30 cellular contexts compared by ENCODE assay signal in genomic region chr13:23735329-23735728, GRCh38.
DNase-seq lines count a peak whose midpoint lies in the region; ATAC-seq, FAIRE-seq and TF ChIP-seq lines count a peak whose summit lies in the region.
"Had no signal": no experiment of that assay in that cellular context is flagged by ENCODE, and none has a peak within 500 bp of the region (broad histone marks: within the 10 kb centered on the region; RNA-seq: fewer than 3 reads in every experiment).

No MANE protein-coding gene starts in this region.

- no peak overlapping the region for H3K4me3 Mint-ChIP-seq in mesothelial cell of epicardium
- H3K4me3 Mint-ChIP-seq: CD14-positive monocyte; CD8-positive, alpha-beta memory T cell had no signal

- no peaks in the 10 kb centered on the region for H3K27me3 Mint-ChIP-seq in mesothelial cell of epicardium (ENCODE audit: low read depth)
- H3K27me3 Mint-ChIP-seq: CD8-positive, alpha-beta memory T cell had no signal

- peak overlapping the region; percentile 6 for H3K27ac Mint-ChIP-seq in mesothelial cell of epicardium
- H3K27ac Mint-ChIP-seq: CD8-positive, alpha-beta memory T cell had no signal

- peaks cover 31% of the 10 kb centered on the region for H3K4me1 Mint-ChIP-seq in mesothelial cell of epicardium
- H3K4me1 Mint-ChIP-seq: CD14-positive monocyte; CD8-positive, alpha-beta memory T cell had no signal

- TF ChIP-seq CTCF in mesothelial cell of epicardium (IDR thresholded peaks at IDR 0.05; ENCODE audit: unreplicated experiment): no peak

- peak; percentile 50 for DNase-seq in DMS53 (lab: John Stamatoyannopoulos, UW)
- no peak for DNase-seq in DMS53 treated with DMSO at 0.1 percent for 48 hours (lab: John Stamatoyannopoulos, UW; ENCODE audit: unreplicated experiment)
- peak; percentile 53 for DNase-seq in SW480 (ENCODE audit: low spot score)
- no peak for DNase-seq in mesothelial cell of epicardium (ENCODE audit: low spot score in 2 of 2, unreplicated experiment in 2 of 2)
- DNase-seq in GM19239 (ENCODE audit: insufficient read length, low spot score): no peak
- no peak for DNase-seq in A172 (ENCODE audit: low spot score)
- DNase-seq in HT-29 (ENCODE audit: low spot score): no peak
- DNase-seq: ACHN; BE2C; CD8-positive, alpha-beta memory T cell; DMS 273 treated with DMSO at 0.1 percent for 48 hours; DND-41; Kasumi-1; MV-4-11; NCI-H1105 treated with DMSO at 0.1 percent for 48 hours; NCI-H146; NCI-H1930; NCI-H2171 treated with DMSO at 0.1 percent for 48 hours; NCI-H345; NCI-H524 treated with DMSO at 0.1 percent for 48 hours; NCI-H774; PC-9; SJCRH30 had no signal

- H3K36me3 Mint-ChIP-seq in mesothelial cell of epicardium: no peaks in the 10 kb centered on the region

- FAIRE-seq in GM19239 (lab: Jason Lieb, UNC): no peak
- FAIRE-seq: GM12892, K562 had no signal

- no peaks in the 10 kb centered on the region for H3K9me3 Mint-ChIP-seq in mesothelial cell of epicardium
- H3K9me3 Mint-ChIP-seq: CD8-positive, alpha-beta memory T cell had no signal

- no peak for ATAC-seq in HG02678 (IDR thresholded peaks at IDR 0.05; ENCODE audit: unreplicated experiment)
- ATAC-seq: HCT116, K562, Right ventricle myocardium inferior, SK-N-SH treated with all-trans-retinoic acid at 6 μM for 48 hours had no signal

Comparison
In these comparisons a context has a peak if more than half of its experiments do, and no peak if none do; other contexts are left out.
1. DNase-seq: peak in DMS53 (single experiment) and SW480 (single experiment); none in DMS53 treated with DMSO at 0.1 percent for 48 hours (single experiment), mesothelial cell of epicardium (0 of 2), GM19239 (single experiment), A172 (single experiment) and HT-29 (single experiment).